1 cellular context compared by ENCODE assay signal in the genomic region with DNA sequence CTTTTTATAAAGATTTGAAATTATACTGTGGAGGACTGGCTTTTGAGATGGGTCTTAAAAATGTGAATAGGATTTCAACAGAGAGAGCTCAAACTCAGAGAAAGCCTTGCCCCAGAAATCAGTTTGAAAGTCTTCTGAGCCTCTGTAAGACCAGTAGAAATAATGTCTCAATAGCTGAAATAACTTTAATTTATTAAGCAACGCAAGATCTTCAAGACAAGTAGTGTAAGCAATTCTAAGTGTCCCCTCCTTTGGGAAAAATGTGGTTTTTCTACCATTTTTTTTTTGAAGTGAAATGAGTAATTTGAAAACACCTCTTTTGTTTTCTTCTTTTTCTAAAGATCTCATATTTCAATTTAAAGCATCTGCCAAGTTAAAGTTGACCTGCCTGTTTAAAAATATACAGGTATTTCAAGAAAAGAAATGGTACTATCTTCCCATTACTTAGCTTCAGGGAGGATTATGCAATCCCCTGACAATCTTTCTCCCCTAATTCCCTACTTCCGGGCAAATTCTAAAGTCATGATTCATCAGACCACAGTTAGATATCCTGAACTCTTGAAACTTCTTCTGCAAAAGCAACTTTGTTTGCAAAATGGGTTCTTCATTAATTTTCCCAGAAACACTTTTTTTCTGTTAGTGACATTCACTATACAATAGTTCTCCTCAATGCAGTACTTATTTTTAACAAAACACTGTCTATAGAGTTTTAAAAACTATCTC.
TF ChIP-seq lines count a peak whose summit lies in the region.

No MANE protein-coding gene starts in this region.

TF ChIP-seq in GM23338, 12 proteins besides CTCF, POLR2A, EP300 and RAD21 (continued from another document):
- TF ChIP-seq, protein P1, sequence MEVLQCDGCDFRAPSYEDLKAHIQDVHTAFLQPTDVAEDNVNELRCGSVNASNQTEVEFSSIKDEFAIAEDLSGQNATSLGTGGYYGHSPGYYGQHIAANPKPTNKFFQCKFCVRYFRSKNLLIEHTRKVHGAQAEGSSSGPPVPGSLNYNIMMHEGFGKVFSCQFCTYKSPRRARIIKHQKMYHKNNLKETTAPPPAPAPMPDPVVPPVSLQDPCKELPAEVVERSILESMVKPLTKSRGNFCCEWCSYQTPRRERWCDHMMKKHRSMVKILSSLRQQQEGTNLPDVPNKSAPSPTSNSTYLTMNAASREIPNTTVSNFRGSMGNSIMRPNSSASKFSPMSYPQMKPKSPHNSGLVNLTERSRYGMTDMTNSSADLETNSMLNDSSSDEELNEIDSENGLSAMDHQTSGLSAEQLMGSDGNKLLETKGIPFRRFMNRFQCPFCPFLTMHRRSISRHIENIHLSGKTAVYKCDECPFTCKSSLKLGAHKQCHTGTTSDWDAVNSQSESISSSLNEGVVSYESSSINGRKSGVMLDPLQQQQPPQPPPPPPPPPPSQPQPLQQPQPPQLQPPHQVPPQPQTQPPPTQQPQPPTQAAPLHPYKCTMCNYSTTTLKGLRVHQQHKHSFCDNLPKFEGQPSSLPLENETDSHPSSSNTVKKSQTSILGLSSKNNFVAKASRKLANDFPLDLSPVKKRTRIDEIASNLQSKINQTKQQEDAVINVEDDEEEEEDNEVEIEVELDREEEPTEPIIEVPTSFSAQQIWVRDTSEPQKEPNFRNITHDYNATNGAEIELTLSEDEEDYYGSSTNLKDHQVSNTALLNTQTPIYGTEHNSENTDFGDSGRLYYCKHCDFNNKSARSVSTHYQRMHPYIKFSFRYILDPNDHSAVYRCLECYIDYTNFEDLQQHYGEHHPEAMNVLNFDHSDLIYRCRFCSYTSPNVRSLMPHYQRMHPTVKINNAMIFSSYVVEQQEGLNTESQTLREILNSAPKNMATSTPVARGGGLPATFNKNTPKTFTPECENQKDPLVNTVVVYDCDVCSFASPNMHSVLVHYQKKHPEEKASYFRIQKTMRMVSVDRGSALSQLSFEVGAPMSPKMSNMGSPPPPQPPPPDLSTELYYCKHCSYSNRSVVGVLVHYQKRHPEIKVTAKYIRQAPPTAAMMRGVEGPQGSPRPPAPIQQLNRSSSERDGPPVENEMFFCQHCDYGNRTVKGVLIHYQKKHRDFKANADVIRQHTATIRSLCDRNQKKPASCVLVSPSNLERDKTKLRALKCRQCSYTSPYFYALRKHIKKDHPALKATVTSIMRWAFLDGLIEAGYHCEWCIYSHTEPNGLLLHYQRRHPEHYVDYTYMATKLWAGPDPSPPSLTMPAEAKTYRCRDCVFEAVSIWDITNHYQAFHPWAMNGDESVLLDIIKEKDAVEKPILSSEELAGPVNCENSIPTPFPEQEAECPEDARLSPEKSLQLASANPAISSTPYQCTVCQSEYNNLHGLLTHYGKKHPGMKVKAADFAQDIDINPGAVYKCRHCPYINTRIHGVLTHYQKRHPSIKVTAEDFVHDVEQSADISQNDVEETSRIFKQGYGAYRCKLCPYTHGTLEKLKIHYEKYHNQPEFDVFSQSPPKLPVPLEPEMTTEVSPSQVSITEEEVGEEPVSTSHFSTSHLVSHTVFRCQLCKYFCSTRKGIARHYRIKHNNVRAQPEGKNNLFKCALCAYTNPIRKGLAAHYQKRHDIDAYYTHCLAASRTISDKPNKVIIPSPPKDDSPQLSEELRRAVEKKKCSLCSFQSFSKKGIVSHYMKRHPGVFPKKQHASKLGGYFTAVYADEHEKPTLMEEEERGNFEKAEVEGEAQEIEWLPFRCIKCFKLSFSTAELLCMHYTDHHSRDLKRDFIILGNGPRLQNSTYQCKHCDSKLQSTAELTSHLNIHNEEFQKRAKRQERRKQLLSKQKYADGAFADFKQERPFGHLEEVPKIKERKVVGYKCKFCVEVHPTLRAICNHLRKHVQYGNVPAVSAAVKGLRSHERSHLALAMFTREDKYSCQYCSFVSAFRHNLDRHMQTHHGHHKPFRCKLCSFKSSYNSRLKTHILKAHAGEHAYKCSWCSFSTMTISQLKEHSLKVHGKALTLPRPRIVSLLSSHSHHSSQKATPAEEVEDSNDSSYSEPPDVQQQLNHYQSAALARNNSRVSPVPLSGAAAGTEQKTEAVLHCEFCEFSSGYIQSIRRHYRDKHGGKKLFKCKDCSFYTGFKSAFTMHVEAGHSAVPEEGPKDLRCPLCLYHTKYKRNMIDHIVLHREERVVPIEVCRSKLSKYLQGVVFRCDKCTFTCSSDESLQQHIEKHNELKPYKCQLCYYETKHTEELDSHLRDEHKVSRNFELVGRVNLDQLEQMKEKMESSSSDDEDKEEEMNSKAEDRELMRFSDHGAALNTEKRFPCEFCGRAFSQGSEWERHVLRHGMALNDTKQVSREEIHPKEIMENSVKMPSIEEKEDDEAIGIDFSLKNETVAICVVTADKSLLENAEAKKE (CRISPR knock-in tag; IDR thresholded peaks at IDR 0.05): no peak
- no peak for TF ChIP-seq EZH2phosphoT487 (IDR thresholded peaks at IDR 0.05; ENCODE audit: unreplicated experiment)
- TF ChIP-seq, protein P2, sequence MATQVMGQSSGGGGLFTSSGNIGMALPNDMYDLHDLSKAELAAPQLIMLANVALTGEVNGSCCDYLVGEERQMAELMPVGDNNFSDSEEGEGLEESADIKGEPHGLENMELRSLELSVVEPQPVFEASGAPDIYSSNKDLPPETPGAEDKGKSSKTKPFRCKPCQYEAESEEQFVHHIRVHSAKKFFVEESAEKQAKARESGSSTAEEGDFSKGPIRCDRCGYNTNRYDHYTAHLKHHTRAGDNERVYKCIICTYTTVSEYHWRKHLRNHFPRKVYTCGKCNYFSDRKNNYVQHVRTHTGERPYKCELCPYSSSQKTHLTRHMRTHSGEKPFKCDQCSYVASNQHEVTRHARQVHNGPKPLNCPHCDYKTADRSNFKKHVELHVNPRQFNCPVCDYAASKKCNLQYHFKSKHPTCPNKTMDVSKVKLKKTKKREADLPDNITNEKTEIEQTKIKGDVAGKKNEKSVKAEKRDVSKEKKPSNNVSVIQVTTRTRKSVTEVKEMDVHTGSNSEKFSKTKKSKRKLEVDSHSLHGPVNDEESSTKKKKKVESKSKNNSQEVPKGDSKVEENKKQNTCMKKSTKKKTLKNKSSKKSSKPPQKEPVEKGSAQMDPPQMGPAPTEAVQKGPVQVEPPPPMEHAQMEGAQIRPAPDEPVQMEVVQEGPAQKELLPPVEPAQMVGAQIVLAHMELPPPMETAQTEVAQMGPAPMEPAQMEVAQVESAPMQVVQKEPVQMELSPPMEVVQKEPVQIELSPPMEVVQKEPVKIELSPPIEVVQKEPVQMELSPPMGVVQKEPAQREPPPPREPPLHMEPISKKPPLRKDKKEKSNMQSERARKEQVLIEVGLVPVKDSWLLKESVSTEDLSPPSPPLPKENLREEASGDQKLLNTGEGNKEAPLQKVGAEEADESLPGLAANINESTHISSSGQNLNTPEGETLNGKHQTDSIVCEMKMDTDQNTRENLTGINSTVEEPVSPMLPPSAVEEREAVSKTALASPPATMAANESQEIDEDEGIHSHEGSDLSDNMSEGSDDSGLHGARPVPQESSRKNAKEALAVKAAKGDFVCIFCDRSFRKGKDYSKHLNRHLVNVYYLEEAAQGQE (IDR thresholded peaks at IDR 0.05; ENCODE audit: unreplicated experiment): no peak
